ENCODE assay signal across 1 cellular context in genomic region chr11:118570787-118571186, GRCh38.
TF ChIP-seq lines count a peak whose summit lies in the region.

No MANE protein-coding gene starts in this region.

TF ChIP-seq in K562, 482 proteins besides CTCF, POLR2A, EP300 and RAD21:
- TF ChIP-seq SRSF3 (IDR thresholded peaks at IDR 0.05; ENCODE audit: insufficient read depth, low read length) (no peak), RBM22 (IDR thresholded peaks at IDR 0.05; ENCODE audit: low read depth, low read length, poor library complexity, severe bottlenecking) (no peak), HLTF (IDR thresholded peaks at IDR 0.05) (no peak), NR2C1 (IDR thresholded peaks at IDR 0.05) (peak; percentile 52), NR2C1 (tag; IDR thresholded peaks at IDR 0.05) (peak; percentile 78)
- TF ChIP-seq, protein P1, sequence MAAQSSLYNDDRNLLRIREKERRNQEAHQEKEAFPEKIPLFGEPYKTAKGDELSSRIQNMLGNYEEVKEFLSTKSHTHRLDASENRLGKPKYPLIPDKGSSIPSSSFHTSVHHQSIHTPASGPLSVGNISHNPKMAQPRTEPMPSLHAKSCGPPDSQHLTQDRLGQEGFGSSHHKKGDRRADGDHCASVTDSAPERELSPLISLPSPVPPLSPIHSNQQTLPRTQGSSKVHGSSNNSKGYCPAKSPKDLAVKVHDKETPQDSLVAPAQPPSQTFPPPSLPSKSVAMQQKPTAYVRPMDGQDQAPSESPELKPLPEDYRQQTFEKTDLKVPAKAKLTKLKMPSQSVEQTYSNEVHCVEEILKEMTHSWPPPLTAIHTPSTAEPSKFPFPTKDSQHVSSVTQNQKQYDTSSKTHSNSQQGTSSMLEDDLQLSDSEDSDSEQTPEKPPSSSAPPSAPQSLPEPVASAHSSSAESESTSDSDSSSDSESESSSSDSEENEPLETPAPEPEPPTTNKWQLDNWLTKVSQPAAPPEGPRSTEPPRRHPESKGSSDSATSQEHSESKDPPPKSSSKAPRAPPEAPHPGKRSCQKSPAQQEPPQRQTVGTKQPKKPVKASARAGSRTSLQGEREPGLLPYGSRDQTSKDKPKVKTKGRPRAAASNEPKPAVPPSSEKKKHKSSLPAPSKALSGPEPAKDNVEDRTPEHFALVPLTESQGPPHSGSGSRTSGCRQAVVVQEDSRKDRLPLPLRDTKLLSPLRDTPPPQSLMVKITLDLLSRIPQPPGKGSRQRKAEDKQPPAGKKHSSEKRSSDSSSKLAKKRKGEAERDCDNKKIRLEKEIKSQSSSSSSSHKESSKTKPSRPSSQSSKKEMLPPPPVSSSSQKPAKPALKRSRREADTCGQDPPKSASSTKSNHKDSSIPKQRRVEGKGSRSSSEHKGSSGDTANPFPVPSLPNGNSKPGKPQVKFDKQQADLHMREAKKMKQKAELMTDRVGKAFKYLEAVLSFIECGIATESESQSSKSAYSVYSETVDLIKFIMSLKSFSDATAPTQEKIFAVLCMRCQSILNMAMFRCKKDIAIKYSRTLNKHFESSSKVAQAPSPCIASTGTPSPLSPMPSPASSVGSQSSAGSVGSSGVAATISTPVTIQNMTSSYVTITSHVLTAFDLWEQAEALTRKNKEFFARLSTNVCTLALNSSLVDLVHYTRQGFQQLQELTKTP (IDR thresholded peaks at IDR 0.05; ENCODE audit: low read depth in 1 of 2, partially characterized antibody in 2 of 2): no peak
